16 cellular contexts compared by ENCODE assay signal in genomic region chr6:148831531-148831930, GRCh38.
DNase-seq lines count a peak whose midpoint lies in the region; ATAC-seq and TF ChIP-seq lines count a peak whose summit lies in the region.
"Had no signal": no experiment of that assay in that cellular context is flagged by ENCODE, and none has a peak within 500 bp of the region (broad histone marks: within the 10 kb centered on the region; RNA-seq: fewer than 3 reads in every experiment).

No MANE protein-coding gene starts in this region.

- H3K9ac ChIP-seq in fibroblast of lung (ENCODE audit: insufficient read depth, low read length): no peak overlapping the region
- H3K9ac ChIP-seq: neural progenitor cell had no signal

- no peak overlapping the region for H2AFZ ChIP-seq in fibroblast of lung (ENCODE audit: low read length)
- H2AFZ ChIP-seq: hepatocyte, neural progenitor cell had no signal

- no peaks in the 10 kb centered on the region for H4K20me1 ChIP-seq in fibroblast of lung (ENCODE audit: control insufficient read depth, extremely low read depth, insufficient read depth, low read length)

- no peaks in the 10 kb centered on the region for H3K36me3 Mint-ChIP-seq in MCF 10A (ENCODE audit: insufficient read depth, unreplicated experiment)
- no peaks in the 10 kb centered on the region for H3K36me3 Mint-ChIP-seq in activated T-helper 17 cell treated with anti-CD3 and anti-CD28 coated beads, Interleukin-2, amount 50 U/mL, for 72 hours (ENCODE audit: low read depth)

- DNase-seq in MCF 10A (ENCODE audit: unreplicated experiment) (peak; percentile 13), breast epithelium (ENCODE audit: low spot score in 2 of 2) (no peak), fibroblast of lung (ENCODE audit: low read depth in 2 of 2) (peak; percentile 16 to 29), aorta (no peak), NCI-H2227 (lab: John Stamatoyannopoulos, UW; ENCODE audit: unreplicated experiment) (no peak), upper lobe of right lung (no peak)
- DNase-seq in effector CD4-positive, alpha-beta T cell: no peak
- DNase-seq: activated CD4-positive, alpha-beta T cell treated with anti-CD3 and anti-CD28 coated beads for 1 hour; activated gamma-delta T cell; COR-L47; NCI-H446 had no signal

- no peak for TF ChIP-seq POLR2A in breast epithelium (IDR thresholded peaks at IDR 0.05)

- no peak overlapping the region for H3K4me2 ChIP-seq in fibroblast of lung (ENCODE audit: extremely low read depth, insufficient read depth, low read length)
- H3K4me2 ChIP-seq: A549, hepatocyte, neural progenitor cell had no signal

- TF ChIP-seq CTCF in MCF 10A (IDR thresholded peaks at IDR 0.05; ENCODE audit: unreplicated experiment): no peak
- TF ChIP-seq CTCF in breast epithelium (IDR thresholded peaks at IDR 0.05): no peak
- TF ChIP-seq CTCF in fibroblast of lung (conservative IDR thresholded peaks at IDR 0.05 in 1 of 2, IDR thresholded peaks at IDR 0.05 in 1 of 2; ENCODE audit: low read depth in 1 of 2, low read length in 2 of 2): no peak
- TF ChIP-seq CTCF in upper lobe of right lung (IDR thresholded peaks at IDR 0.05): no peak

- intact Hi-C loops in MCF 10A (cut with micrococcal nuclease): no loop called here
- intact Hi-C loops in breast epithelium (cut with DNase I; ENCODE audit: low total_unique reads): no loop called here
- intact Hi-C loops in aorta (cut with DNase I): no loop called here
- intact Hi-C loops in upper lobe of right lung (cut with DNase I): no loop called here

- 17 to 22% methylated on average over 5 of the region's 5 CpGs for WGBS in aorta, 2 donors

- no peaks in the 10 kb centered on the region for H3K27me3 Mint-ChIP-seq in MCF 10A (ENCODE audit: insufficient read depth, unreplicated experiment)
- H3K27me3 Mint-ChIP-seq in activated T-helper 17 cell treated with anti-CD3 and anti-CD28 coated beads, Interleukin-2, amount 50 U/mL, for 72 hours: no peaks in the 10 kb centered on the region
- H3K27me3 Mint-ChIP-seq: stimulated activated naive CD8-positive, alpha-beta T cell treated with anti-CD3 and anti-CD28 coated beads, Interleukin-15, amount 100 ng/mL, for 72 hours had no signal

- no peak overlapping the region for H3K4me3 Mint-ChIP-seq in MCF 10A (ENCODE audit: unreplicated experiment)
- peak overlapping the region; percentile 71 for H3K4me3 Mint-ChIP-seq in activated T-helper 17 cell treated with anti-CD3 and anti-CD28 coated beads, Interleukin-2, amount 50 U/mL, for 72 hours
- H3K4me3 Mint-ChIP-seq: neural progenitor cell had no signal

- CTCF ChIA-PET in MCF 10A (lab: Yijun Ruan, JAX): no interaction called here

- H3K27me3 ChIP-seq in breast epithelium (no peaks in the 10 kb centered on the region), fibroblast of lung (ENCODE audit: control insufficient read depth, insufficient read depth, low read length) (no peaks in the 10 kb centered on the region), aorta (ENCODE audit: control insufficient read depth in 1 of 2, insufficient read depth in 2 of 2, low read length in 1 of 2) (no peaks in the 10 kb centered on the region), upper lobe of right lung (no peaks in the 10 kb centered on the region)
- H3K27me3 ChIP-seq: hepatocyte, neural progenitor cell had no signal

- H3K9me3 ChIP-seq in breast epithelium: no peaks in the 10 kb centered on the region
- H3K9me3 ChIP-seq in fibroblast of lung (ENCODE audit: control insufficient read depth, insufficient read depth, low read depth, low read length): no peaks in the 10 kb centered on the region
- H3K9me3 ChIP-seq in aorta (ENCODE audit: control insufficient read depth, low read length): no peaks in the 10 kb centered on the region
- no peaks in the 10 kb centered on the region for H3K9me3 ChIP-seq in upper lobe of right lung
- H3K9me3 ChIP-seq: A549 had no signal

- H3K36me3 ChIP-seq in breast epithelium: no peaks in the 10 kb centered on the region
- H3K36me3 ChIP-seq in fibroblast of lung (ENCODE audit: control insufficient read depth, insufficient read depth, low read length): no peaks in the 10 kb centered on the region
- H3K36me3 ChIP-seq in aorta (ENCODE audit: control insufficient read depth in 1 of 2, insufficient read depth in 2 of 2, low read length in 1 of 2): no peaks in the 10 kb centered on the region
- no peaks in the 10 kb centered on the region for H3K36me3 ChIP-seq in upper lobe of right lung
- H3K36me3 ChIP-seq: neural progenitor cell had no signal

- H3K4me3 ChIP-seq in breast epithelium: no peak overlapping the region
- no peak overlapping the region for H3K4me3 ChIP-seq in fibroblast of lung (replicated peaks in 1 of 4; ENCODE audit: control extremely low read depth in 1 of 4, insufficient read depth in 1 of 4, low read depth in 3 of 4, low read length in 4 of 4)
- no peak overlapping the region for H3K4me3 ChIP-seq in aorta (ENCODE audit: low read length in 2 of 2)
- H3K4me3 ChIP-seq in upper lobe of right lung: no peak overlapping the region
- H3K4me3 ChIP-seq: A549, hepatocyte, neural progenitor cell had no signal

- H3K4me1 Mint-ChIP-seq in MCF 10A (ENCODE audit: insufficient read depth, unreplicated experiment): peaks cover 37% of the 10 kb centered on the region
- peaks cover 32% of the 10 kb centered on the region for H3K4me1 Mint-ChIP-seq in activated T-helper 17 cell treated with anti-CD3 and anti-CD28 coated beads, Interleukin-2, amount 50 U/mL, for 72 hours

- no peak overlapping the region for H3K27ac Mint-ChIP-seq in MCF 10A (ENCODE audit: low read depth, unreplicated experiment)
- H3K27ac Mint-ChIP-seq in activated T-helper 17 cell treated with anti-CD3 and anti-CD28 coated beads, Interleukin-2, amount 50 U/mL, for 72 hours: peak overlapping the region; percentile 78
- H3K27ac Mint-ChIP-seq: neural progenitor cell had no signal

- no peak for ATAC-seq in activated T-helper 17 cell treated with anti-CD3 and anti-CD28 coated beads, Interleukin-2, amount 50 U/mL, for 72 hours (replicated peaks)
- ATAC-seq in aorta (ENCODE audit: low FRiP score) (peak; percentile 61), upper lobe of right lung (no peak)
- ATAC-seq: A549 had no signal

- POLR2A ChIA-PET in MCF 10A (lab: Yijun Ruan, JAX): interaction anchor here (0.7 to 1.1 kb wide), 2 partner anchors 84 to 137 kb away, joined by 3 to 4 read pairs; no protein-coding TSS in a partner anchor

- no TSS peak for BruUV-seq in MCF 10A (replicated peaks; lab: Mats Ljungman, UMichigan)

- no peak overlapping the region for H3K27ac ChIP-seq in breast epithelium
- no peak overlapping the region for H3K27ac ChIP-seq in fibroblast of lung (ENCODE audit: insufficient read depth, low read length)
- no peak overlapping the region for H3K27ac ChIP-seq in aorta (ENCODE audit: low read depth in 1 of 2, low read length in 2 of 2)
- H3K27ac ChIP-seq in upper lobe of right lung: no peak overlapping the region
- H3K27ac ChIP-seq: A549, hepatocyte, neural progenitor cell had no signal

- H3K4me1 ChIP-seq in breast epithelium (peaks cover 0 to 7% of the 10 kb centered on the region in 2 donors), fibroblast of lung (ENCODE audit: control insufficient read depth, extremely low read depth, insufficient read depth, low read length) (peaks cover 5% of the 10 kb centered on the region), aorta (ENCODE audit: control insufficient read depth in 1 of 2, insufficient read depth in 2 of 2, low read length in 2 of 2) (no peaks in the 10 kb centered on the region), upper lobe of right lung (no peaks in the 10 kb centered on the region)
- H3K4me1 ChIP-seq: A549, neural progenitor cell had no signal

- H3K79me2 ChIP-seq in fibroblast of lung (ENCODE audit: control insufficient read depth, insufficient read depth, low read length): no peaks in the 10 kb centered on the region

- no peaks in the 10 kb centered on the region for H3K9me3 Mint-ChIP-seq in MCF 10A (ENCODE audit: unreplicated experiment)
- no peaks in the 10 kb centered on the region for H3K9me3 Mint-ChIP-seq in activated T-helper 17 cell treated with anti-CD3 and anti-CD28 coated beads, Interleukin-2, amount 50 U/mL, for 72 hours
- H3K9me3 Mint-ChIP-seq: stimulated activated naive CD8-positive, alpha-beta T cell treated with anti-CD3 and anti-CD28 coated beads, Interleukin-15, amount 100 ng/mL, for 72 hours had no signal

Comparison
In these comparisons a context has a peak if more than half of its experiments do, and no peak if none do; other contexts are left out.
1. DNase-seq: peak in MCF 10A (single experiment) and fibroblast of lung (2 of 2); none in breast epithelium (0 of 2), aorta (0 of 2), effector CD4-positive, alpha-beta T cell (single experiment), NCI-H2227 (single experiment) and upper lobe of right lung (single experiment).